3 cellular contexts compared by ENCODE assay signal in the genomic region with DNA sequence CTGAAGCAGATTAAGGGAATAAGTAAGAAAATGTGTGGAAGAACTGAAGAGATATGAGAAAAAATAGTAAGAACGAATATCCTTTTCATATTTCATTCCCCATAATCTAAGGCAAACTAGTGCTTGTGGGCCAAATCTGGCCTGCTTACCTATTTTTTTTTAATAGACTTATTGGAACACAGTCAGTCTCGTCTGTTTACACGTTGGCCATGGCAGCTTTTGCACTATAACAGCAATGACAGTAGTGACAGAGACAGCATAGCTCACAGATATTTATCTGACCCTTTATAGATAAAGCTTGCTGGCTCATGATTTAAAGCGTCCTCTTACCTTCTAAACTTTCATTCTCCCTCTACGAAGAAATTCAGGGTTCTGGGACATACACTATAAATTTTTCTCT.
"Had no signal": no experiment of that assay in that cellular context is flagged by ENCODE, and none has a peak within 500 bp of the region (broad histone marks: within the 10 kb centered on the region; RNA-seq: fewer than 3 reads in every experiment).

No MANE protein-coding gene starts in this region.

- H3K4me3 ChIP-seq: GM12878 had no signal

- DNase-seq: GDM1, GF-D8 had no signal

- ATAC-seq: GM12878 had no signal
